In the genomic region with DNA sequence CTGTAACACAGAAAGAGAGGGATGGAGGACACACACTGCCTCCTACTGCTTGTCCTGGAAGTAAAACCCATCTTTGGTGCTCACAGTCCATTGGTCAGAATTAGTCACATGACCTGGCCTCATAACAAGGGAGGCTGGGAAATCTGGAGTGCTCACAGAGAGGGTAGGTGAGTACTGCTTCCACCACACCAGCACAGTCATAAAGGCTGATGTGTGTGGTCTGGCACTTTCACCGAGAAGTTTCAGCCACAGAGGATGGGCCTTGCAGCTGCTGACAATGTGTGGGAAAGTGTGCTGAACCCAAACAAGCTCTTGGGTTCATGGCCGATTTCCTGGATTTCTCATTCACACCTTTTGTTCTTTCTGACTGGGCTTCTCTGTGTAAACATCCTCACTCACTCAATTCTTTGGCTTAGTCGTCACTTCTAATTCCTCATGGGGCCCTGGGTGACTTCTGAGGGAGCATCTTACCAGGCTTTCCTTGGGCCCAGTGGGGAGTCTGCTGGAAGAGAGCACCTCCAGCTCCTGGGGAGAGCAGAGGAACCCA, we compare ENCODE assay signal across 8 cellular contexts.
DNase-seq lines count a peak whose midpoint lies in the region; ATAC-seq and TF ChIP-seq lines count a peak whose summit lies in the region.

No MANE protein-coding gene starts in this region.

- DNase-seq in epithelial cell of prostate (ENCODE audit: low read depth, low spot score) (peak; percentile 98), NCI-H2107 treated with DMSO at 0.1 percent for 48 hours (lab: John Stamatoyannopoulos, UW; ENCODE audit: unreplicated experiment) (no peak), chondrocyte (ENCODE audit: low spot score) (no peak), right cardiac atrium (no peak)
- no peak for DNase-seq in effector CD4-positive, alpha-beta T cell

- no peaks in the 10 kb centered on the region for H3K9me3 Mint-ChIP-seq in chondrocyte (ENCODE audit: low read depth)

- intact Hi-C loops in right cardiac atrium (cut with DNase I), result no loop called here

- no peaks in the 10 kb centered on the region for H3K27me3 Mint-ChIP-seq in chondrocyte (ENCODE audit: low read depth)

- no peaks in the 10 kb centered on the region for H3K4me1 ChIP-seq in right cardiac atrium (ENCODE audit: control insufficient read depth, insufficient read depth, low read length)

- no peak overlapping the region for H3K4me3 Mint-ChIP-seq in chondrocyte (ENCODE audit: unreplicated experiment)

- WGBS in right cardiac atrium, result 60% methylated on average over 3 of the region's 3 CpGs

- H3K36me3 Mint-ChIP-seq in chondrocyte (ENCODE audit: low read depth), result no peaks in the 10 kb centered on the region

- no peak overlapping the region for H3K27ac Mint-ChIP-seq in chondrocyte (ENCODE audit: unreplicated experiment)

- no peaks in the 10 kb centered on the region for H3K4me1 Mint-ChIP-seq in chondrocyte (ENCODE audit: low read depth)

- H3K27ac ChIP-seq in epithelial cell of prostate, result peak overlapping the region; percentile 88
- H3K27ac ChIP-seq in right cardiac atrium (ENCODE audit: low read length), result no peak overlapping the region

- TF ChIP-seq CTCF in GM12873 (IDR thresholded peaks at IDR 0.05; ENCODE audit: insufficient read depth, low read depth, low read length, missing control alignments) (peak; percentile 8), chondrocyte (IDR thresholded peaks at IDR 0.05) (no peak)

- no peak overlapping the region for H3K4me3 ChIP-seq in right cardiac atrium (ENCODE audit: low read length)

- H3K27me3 ChIP-seq in right cardiac atrium (ENCODE audit: control insufficient read depth, insufficient read depth), result no peaks in the 10 kb centered on the region

- ATAC-seq in GM21423 (IDR thresholded peaks at IDR 0.05; ENCODE audit: unreplicated experiment), result peak; percentile 100
- peak; percentile 100 for ATAC-seq in HG03565 (IDR thresholded peaks at IDR 0.05; ENCODE audit: unreplicated experiment)
- no peak for ATAC-seq in right cardiac atrium

- H3K9me3 ChIP-seq in right cardiac atrium (ENCODE audit: control insufficient read depth, low read length), result no peaks in the 10 kb centered on the region

Comparison
In these comparisons a context has a peak if more than half of its experiments do, and no peak if none do; other contexts are left out.
1. ATAC-seq: peak in GM21423 (single experiment) and HG03565 (single experiment); none in right cardiac atrium (0 of 2).